In genomic region chr14:80404413-80404812, GRCh38 we compare ENCODE assay signal across 14 cellular contexts.
DNase-seq lines count a peak whose midpoint lies in the region; ATAC-seq and TF ChIP-seq lines count a peak whose summit lies in the region.
"Had no signal": no experiment of that assay in that cellular context is flagged by ENCODE, and none has a peak within 500 bp of the region (broad histone marks: within the 10 kb centered on the region; RNA-seq: fewer than 3 reads in every experiment).

No MANE protein-coding gene starts in this region.

- no peak overlapping the region for H3K4me3 Mint-ChIP-seq in endodermal cell
- H3K4me3 Mint-ChIP-seq: CD8-positive, alpha-beta memory T cell had no signal

- no peaks in the 10 kb centered on the region for H3K9me3 ChIP-seq in endodermal cell (ENCODE audit: control insufficient read depth, low read length)
- H3K9me3 ChIP-seq: BLaER1, HAP-1 had no signal

- H3K4me1 ChIP-seq in endodermal cell (ENCODE audit: control insufficient read depth, insufficient read depth, low read length): no peaks in the 10 kb centered on the region
- H3K4me1 ChIP-seq: BLaER1, HAP-1 had no signal

- H3K36me3 Mint-ChIP-seq in endodermal cell (ENCODE audit: low read depth): no peaks in the 10 kb centered on the region
- H3K36me3 Mint-ChIP-seq: CD8-positive, alpha-beta memory T cell had no signal

- TF ChIP-seq CTCF in endodermal cell (conservative IDR thresholded peaks at IDR 0.05): no peak

- H3K36me3 ChIP-seq in endodermal cell (ENCODE audit: control insufficient read depth, insufficient read depth, low read length): no peaks in the 10 kb centered on the region
- H3K36me3 ChIP-seq: BLaER1, HAP-1 had no signal

- no peak overlapping the region for H3K4me3 ChIP-seq in endodermal cell (ENCODE audit: low read length)
- H3K4me3 ChIP-seq: BLaER1, GM23248, HAP-1 had no signal

- 100% methylated on average over 1 of the region's 1 CpG for WGBS in endodermal cell (ENCODE audit: insufficient coverage in 1 of 2, insufficient read length in 1 of 2), 2 experiments

- H3K27me3 Mint-ChIP-seq in endodermal cell (ENCODE audit: insufficient read depth): peaks cover under 1% of the 10 kb centered on the region

- H3K9ac ChIP-seq in endodermal cell (ENCODE audit: extremely low read depth, low read length, poor library complexity, severe bottlenecking): no peak overlapping the region
- H3K9ac ChIP-seq: BLaER1, GM23248 had no signal

- H3K27ac Mint-ChIP-seq in endodermal cell: no peak overlapping the region
- H3K27ac Mint-ChIP-seq: CD8-positive, alpha-beta memory T cell had no signal

- H3K9me3 Mint-ChIP-seq in endodermal cell: no peaks in the 10 kb centered on the region

- peak; percentile 5 for DNase-seq in NCI-H146 (lab: John Stamatoyannopoulos, UW)
- DNase-seq in NCI-H146 treated with DMSO at 0.1 percent for 48 hours (lab: John Stamatoyannopoulos, UW; ENCODE audit: unreplicated experiment): no peak
- peak; percentile 59 for DNase-seq in endodermal cell
- peak; percentile 56 for DNase-seq in iPS-NIHi7 (ENCODE audit: extremely low spot score)
- no peak for DNase-seq in Ammon's horn (ENCODE audit: low spot score)
- DNase-seq in stimulated activated CD8-positive, alpha-beta memory T cell treated with anti-CD3 and anti-CD28 coated beads, Interleukin-4, amount 100 ng/mL, for 48 hours: no peak
- DNase-seq: CD8-positive, alpha-beta memory T cell; DMS53; GM23248 had no signal

- H3K4me1 Mint-ChIP-seq in endodermal cell: peaks cover 3% of the 10 kb centered on the region
- H3K4me1 Mint-ChIP-seq: CD8-positive, alpha-beta memory T cell had no signal

- ATAC-seq in GM21360 (IDR thresholded peaks at IDR 0.05; ENCODE audit: unreplicated experiment): no peak
- ATAC-seq: HepG2 had no signal

- H3K27me3 ChIP-seq in endodermal cell (ENCODE audit: control insufficient read depth, insufficient read depth, low read length, poor library complexity, severe bottlenecking): no peaks in the 10 kb centered on the region
- H3K27me3 ChIP-seq: BLaER1 had no signal

- no peak overlapping the region for H3K27ac ChIP-seq in endodermal cell (ENCODE audit: low read depth, low read length)
- H3K27ac ChIP-seq: 22Rv1, BLaER1, GM23248 had no signal

Comparison
In these comparisons a context has a peak if more than half of its experiments do, and no peak if none do; other contexts are left out.
1. DNase-seq: peak in NCI-H146 (single experiment), endodermal cell (single experiment) and iPS-NIHi7 (single experiment); none in NCI-H146 treated with DMSO at 0.1 percent for 48 hours (single experiment), Ammon's horn (single experiment) and stimulated activated CD8-positive, alpha-beta memory T cell treated with anti-CD3 and anti-CD28 coated beads, Interleukin-4, amount 100 ng/mL, for 48 hours (single experiment).